In genomic region chr2:108616290-108616689, GRCh38 we compare ENCODE assay signal across 16 cellular contexts.
DNase-seq lines count a peak whose midpoint lies in the region; ATAC-seq, FAIRE-seq and TF ChIP-seq lines count a peak whose summit lies in the region.
"Had no signal": no experiment of that assay in that cellular context is flagged by ENCODE, and none has a peak within 500 bp of the region (broad histone marks: within the 10 kb centered on the region; RNA-seq: fewer than 3 reads in every experiment).

No MANE protein-coding gene starts in this region.

- H3K4me3 ChIP-seq in HCT116 (replicated peaks in 1 of 2; ENCODE audit: low read depth in 1 of 2, low read length in 2 of 2): no peak overlapping the region
- H3K4me3 ChIP-seq in K562: no peak overlapping the region
- H3K4me3 ChIP-seq in naive thymus-derived CD4-positive, alpha-beta T cell (ENCODE audit: low read length): no peak overlapping the region
- H3K4me3 ChIP-seq: Peyer's patch had no signal

- WGBS in K562 (ENCODE audit: insufficient coverage, low coverage, missing lambda C conversion rate): 36% methylated on average over 6 of the region's 6 CpGs

- TF ChIP-seq RAD21 in HCT116 (IDR thresholded peaks at IDR 0.05; ENCODE audit: low read depth): no peak
- no peak for TF ChIP-seq RAD21 in K562 (CRISPR knock-in tag; conservative IDR thresholded peaks at IDR 0.05 in 1 of 2, IDR thresholded peaks at IDR 0.05 in 1 of 2)

- H3K9me2 ChIP-seq in HCT116 (ENCODE audit: insufficient read depth): no peaks in the 10 kb centered on the region

- H3K4me2 ChIP-seq in HCT116 (ENCODE audit: low read length) (0 out of 2 replicates have a peak overlapping the region, but pooled peaks have one; percentile 9), K562 (ENCODE audit: insufficient read depth, low read length) (0 out of 2 replicates have a peak overlapping the region, but pooled peaks have one; percentile 21)

- H3K9ac ChIP-seq in HCT116 (ENCODE audit: low read length) (no peak overlapping the region), K562 (ENCODE audit: insufficient read depth in 1 of 2, low read depth in 2 of 2, low read length in 2 of 2) (peak overlapping the region in 1 of 2 experiments; percentile 38; a peak in 1 of 4 replicates)

- H3K36me3 ChIP-seq in HCT116 (ENCODE audit: control insufficient read depth in 1 of 2, insufficient read depth in 2 of 2, low read length in 2 of 2) (no peaks in the 10 kb centered on the region), K562 (ENCODE audit: control insufficient read depth, insufficient read depth, low read length) (no peaks in the 10 kb centered on the region; the same call in 1 of the 3 replicates)
- H3K36me3 ChIP-seq in naive thymus-derived CD4-positive, alpha-beta T cell (ENCODE audit: control insufficient read depth in 2 of 3, insufficient read depth in 3 of 3, low read length in 3 of 3): no peaks in the 10 kb centered on the region
- H3K36me3 ChIP-seq: Peyer's patch had no signal

- H2AFZ ChIP-seq in HCT116 (ENCODE audit: low read depth, low read length, poor library complexity, severe bottlenecking): no peak overlapping the region
- H2AFZ ChIP-seq in K562 (ENCODE audit: low read depth, low read length): no peak overlapping the region

- RAD21 ChIA-PET in HCT116 (lab: Charles Lee; ENCODE audit: low non-redundant PET in 1 of 2, low total read pairs in 2 of 2, uncharacterized antibody in 2 of 2, unreplicated experiment in 2 of 2): no interaction called here

- no peaks in the 10 kb centered on the region for H3K9me3 Mint-ChIP-seq in naive thymus-derived CD4-positive, alpha-beta T cell
- H3K9me3 Mint-ChIP-seq: activated naive CD4-positive, alpha-beta T cell treated with anti-CD3 and anti-CD28 coated beads for 36 hours had no signal

- H3K79me2 ChIP-seq in HCT116 (ENCODE audit: insufficient read depth, low read length) (peaks cover 53% of the 10 kb centered on the region), K562 (ENCODE audit: control insufficient read depth, insufficient read depth, low read length) (peaks cover 94% of the 10 kb centered on the region)

- CTCF ChIA-PET in HCT116 (lab: Charles Lee): interaction anchor here (1.0 to 1.6 kb wide), 2 partner anchors 20 kb away, joined by 5 read pairs; no protein-coding TSS in a partner anchor
- CTCF ChIA-PET in K562 (lab: Yijun Ruan, JAX; ENCODE audit: low intra/inter-chr PET ratio): no interaction called here
- CTCF ChIA-PET in naive thymus-derived CD4-positive, alpha-beta T cell (lab: Charles Lee): interaction anchor here (0.7 to 10.2 kb wide), 4 partner anchors 10 to 159 kb away, joined by 3 to 136 read pairs (median 8); no protein-coding TSS in a partner anchor

- POLR2A ChIA-PET in HCT116 (lab: Charles Lee) (no interaction called here), K562 (lab: Yijun Ruan, JAX) (interaction anchor here (1.1 to 4.0 kb wide), 4 partner anchors 9 to 22 kb away, joined by 3 to 16 read pairs (median 6); no protein-coding TSS in a partner anchor)
- POLR2A ChIA-PET in naive thymus-derived CD4-positive, alpha-beta T cell (lab: Charles Lee): interaction anchor here (1.7 to 3.7 kb wide), 5 partner anchors 9 to 103 kb away, joined by 4 to 13 read pairs (median 6); partner anchors contain the start of gene RANBP2

- H3K27ac Mint-ChIP-seq in naive thymus-derived CD4-positive, alpha-beta T cell: peak overlapping the region; percentile 20 to 97 (median 80)

- TF ChIP-seq POLR2A in HCT116 (IDR thresholded peaks at IDR 0.05; ENCODE audit: borderline replicate concordance, extremely low read depth, insufficient read depth, insufficient read length) (no peak), K562 (conservative IDR thresholded peaks at IDR 0.05) (no peak)

- intact Hi-C loops in HCT116 (cut with micrococcal nuclease): no loop called here
- intact Hi-C loops in K562 (cut with micrococcal nuclease): loop anchor here (10.0 kb wide), 1 partner anchor 871 kb away; no protein-coding TSS in a partner anchor
- intact Hi-C loops in naive thymus-derived CD4-positive, alpha-beta T cell (cut with micrococcal nuclease): no loop called here

- peaks cover 0 to 6% (median 0%) of the 10 kb centered on the region in 5 donors for H3K36me3 Mint-ChIP-seq in naive thymus-derived CD4-positive, alpha-beta T cell

- H3K9me1 ChIP-seq in K562 (ENCODE audit: control insufficient read depth, insufficient read depth, low read length): peaks cover 3% of the 10 kb centered on the region

- no peaks in the 10 kb centered on the region for H3K9me3 ChIP-seq in HCT116 (ENCODE audit: control insufficient read depth in 1 of 2, insufficient read depth in 1 of 2, low read depth in 1 of 2, low read length in 2 of 2)
- H3K9me3 ChIP-seq in K562 (replicated peaks; ENCODE audit: control insufficient read depth, insufficient read depth, low read depth, low read length): no peaks in the 10 kb centered on the region
- no peaks in the 10 kb centered on the region for H3K9me3 ChIP-seq in naive thymus-derived CD4-positive, alpha-beta T cell (ENCODE audit: control insufficient read depth in 2 of 3, low read length in 3 of 3)
- H3K9me3 ChIP-seq: Peyer's patch had no signal

- in situ Hi-C loops in K562 (cut with MboI): no loop called here

- H3K4me1 ChIP-seq in HCT116 (ENCODE audit: control insufficient read depth in 1 of 2, insufficient read depth in 2 of 2, low read length in 2 of 2) (peaks cover 16 to 36% of the 10 kb centered on the region in 2 experiments), K562 (replicated peaks in 1 of 2; ENCODE audit: control insufficient read depth in 2 of 2, insufficient read depth in 2 of 2, low read length in 2 of 2) (peaks cover 32 to 80% of the 10 kb centered on the region in 2 experiments)
- H3K4me1 ChIP-seq in naive thymus-derived CD4-positive, alpha-beta T cell (ENCODE audit: control insufficient read depth in 2 of 2, insufficient read depth in 2 of 2, low read length in 2 of 2): peaks cover 38 to 80% of the 10 kb centered on the region in 2 donors

- BruUV-seq in HCT116 (replicated peaks; lab: Mats Ljungman, UMichigan): no TSS peak
- BruUV-seq in K562 (replicated peaks; lab: Mats Ljungman, UMichigan): no TSS peak

- TF ChIP-seq EP300 in K562 (IDR thresholded peaks at IDR 0.05; ENCODE audit: low read length): no peak

- TF ChIP-seq CTCF in C4-2B (conservative IDR thresholded peaks at IDR 0.05) (no peak), HCT116 (IDR thresholded peaks at IDR 0.05 in 2 of 3, conservative IDR thresholded peaks at IDR 0.05 in 1 of 3; ENCODE audit: borderline replicate concordance in 1 of 3, insufficient read depth in 1 of 3, low read depth in 2 of 3, low read length in 2 of 3) (no peak), K562 (IDR thresholded peaks at IDR 0.05 in 2 of 3, conservative IDR thresholded peaks at IDR 0.05 in 1 of 3; ENCODE audit: insufficient read depth in 2 of 3, low read depth in 1 of 3, low read length in 3 of 3) (no peak)

- H3K27me3 Mint-ChIP-seq in naive thymus-derived CD4-positive, alpha-beta T cell: no peaks in the 10 kb centered on the region

- peak overlapping the region in 2 of 10 donors; percentile 44 to 65 for H3K4me3 Mint-ChIP-seq in naive thymus-derived CD4-positive, alpha-beta T cell
- H3K4me3 Mint-ChIP-seq: activated naive CD4-positive, alpha-beta T cell treated with anti-CD3 and anti-CD28 coated beads for 36 hours had no signal

- DNase-seq in HCT116 (ENCODE audit: low read depth, low spot score) (no peak), K562 (ENCODE audit: extremely low read depth in 1 of 4, low spot score in 3 of 4) (peak in 1 of 4 experiments; percentile 45), NOMO-1 treated with DMSO at 0.1 percent for 48 hours (lab: John Stamatoyannopoulos, UW; ENCODE audit: unreplicated experiment) (no peak), HCEC 1CT (no peak)
- DNase-seq in naive thymus-derived CD4-positive, alpha-beta T cell: no peak
- DNase-seq: activated CD8-positive, alpha-beta memory T cell treated with anti-CD3 and anti-CD28 coated beads for 24 hours; activated naive CD4-positive, alpha-beta T cell treated with anti-CD3 and anti-CD28 coated beads for 36 hours; islet precursor cell; Karpas-422; Peyer's patch; T1000 had no signal

- no peaks in the 10 kb centered on the region for H4K20me1 ChIP-seq in HCT116 (ENCODE audit: insufficient read depth)
- H4K20me1 ChIP-seq in K562 (replicated peaks; ENCODE audit: control insufficient read depth, insufficient read depth, low read length): peaks cover 9% of the 10 kb centered on the region

- H3K4me1 Mint-ChIP-seq in naive thymus-derived CD4-positive, alpha-beta T cell: peaks cover 59 to 92% (median 85%) of the 10 kb centered on the region in 7 donors

- FAIRE-seq in K562 (lab: Jason Lieb, UNC): no peak
- FAIRE-seq: bronchial epithelial cell, GM12892 had no signal

- ATAC-seq in HCT116: no peak
- ATAC-seq in K562: no peak
- ATAC-seq in naive thymus-derived CD4-positive, alpha-beta T cell: no peak
- ATAC-seq in GM18870 (IDR thresholded peaks at IDR 0.05; ENCODE audit: unreplicated experiment): no peak
- no peak for ATAC-seq in GM18511 (IDR thresholded peaks at IDR 0.05; ENCODE audit: unreplicated experiment)

- peak overlapping the region; percentile 77 for H3K27ac ChIP-seq in C4-2B
- H3K27ac ChIP-seq in HCT116 (ENCODE audit: low read depth, low read length): no peak overlapping the region
- peak overlapping the region; percentile 44; the same call in 2 of the 3 replicates for H3K27ac ChIP-seq in K562 (ENCODE audit: extremely low read depth, low read depth, low read length)
- H3K27ac ChIP-seq in naive thymus-derived CD4-positive, alpha-beta T cell (ENCODE audit: low read depth, low read length): no peak overlapping the region

- H3K27me3 ChIP-seq in HCT116 (ENCODE audit: insufficient read depth, low read length) (no peaks in the 10 kb centered on the region), K562 (ENCODE audit: control insufficient read depth in 2 of 2, insufficient read depth in 2 of 2, low read length in 2 of 2) (no peaks in the 10 kb centered on the region; a peak in 1 of 5 replicates)
- no peaks in the 10 kb centered on the region for H3K27me3 ChIP-seq in naive thymus-derived CD4-positive, alpha-beta T cell (ENCODE audit: control insufficient read depth in 2 of 2, insufficient read depth in 2 of 2, low read length in 2 of 2)
- H3K27me3 ChIP-seq: Peyer's patch had no signal

TF ChIP-seq in HCT116, 20 proteins besides CTCF, POLR2A, EP300 and RAD21 (continues in another document):
- TF ChIP-seq MAX (IDR thresholded peaks at IDR 0.05): no peak
- no peak for TF ChIP-seq FOSL1 (IDR thresholded peaks at IDR 0.05; ENCODE audit: low read depth)
- TF ChIP-seq SIN3A (IDR thresholded peaks at IDR 0.05; ENCODE audit: low read depth): no peak

TF ChIP-seq in K562, 482 proteins besides CTCF, POLR2A, EP300 and RAD21:
- TF ChIP-seq COPS2 (conservative IDR thresholded peaks at IDR 0.05): no peak
- TF ChIP-seq KLF13 (tag; IDR thresholded peaks at IDR 0.05; ENCODE audit: borderline replicate concordance, low read depth): no peak
- TF ChIP-seq C11orf30 (IDR thresholded peaks at IDR 0.05; ENCODE audit: low read depth): no peak

Comparison
In these comparisons a context has a peak if more than half of its experiments do, and no peak if none do; other contexts are left out.
1. H3K27ac ChIP-seq: peak in C4-2B (single experiment) and K562 (single experiment); none in HCT116 (single experiment) and naive thymus-derived CD4-positive, alpha-beta T cell (single experiment).